ENCODE assay signal across 16 cellular contexts in the genomic region with DNA sequence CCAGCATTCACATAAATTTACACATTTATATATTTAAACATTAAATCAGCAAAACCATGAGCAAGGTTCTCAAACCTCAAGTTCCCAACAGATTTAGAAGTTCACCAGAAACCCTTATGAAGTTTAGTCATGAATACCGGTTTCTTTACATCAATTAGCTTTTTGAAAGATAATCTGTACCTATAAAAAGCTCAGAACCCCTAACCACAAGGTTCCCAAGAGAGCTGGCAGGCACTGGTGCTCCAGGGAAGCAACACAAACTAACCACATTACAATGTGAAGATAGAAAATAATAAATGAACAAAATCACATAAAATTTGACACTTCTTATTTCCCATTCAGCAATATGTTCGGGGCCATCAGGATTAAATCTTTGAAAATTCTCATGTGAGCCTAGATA.
DNase-seq lines count a peak whose midpoint lies in the region; ATAC-seq and TF ChIP-seq lines count a peak whose summit lies in the region.
"Had no signal": no experiment of that assay in that cellular context is flagged by ENCODE, and none has a peak within 500 bp of the region (broad histone marks: within the 10 kb centered on the region; RNA-seq: fewer than 3 reads in every experiment).

No MANE protein-coding gene starts in this region.

- peak; percentile 29 for DNase-seq in EL
- DNase-seq in SK-N-MC (ENCODE audit: low read depth, low spot score): peak; percentile 5
- DNase-seq in fibroblast of the aortic adventitia (ENCODE audit: low read depth): peak; percentile 48
- no peak for DNase-seq in NOMO-1 treated with dmso at 0.1 percent for 144 hours (lab: John Stamatoyannopoulos, UW; ENCODE audit: unreplicated experiment)
- DNase-seq in activated naive CD4-positive, alpha-beta T cell treated with anti-CD3 and anti-CD28 coated beads, Interleukin-2, amount 50 U/mL, for 16 hours: no peak
- no peak for DNase-seq in iPS-NIHi7 (ENCODE audit: extremely low spot score)
- DNase-seq: activated CD4-positive, alpha-beta T cell treated with anti-CD3 and anti-CD28 coated beads, Interleukin-2, amount 50 U/mL, for 1 hour; activated naive CD4-positive, alpha-beta T cell; H7; heart left ventricle; KG1; NCI-H1092 treated with DMSO at 0.1 percent for 48 hours; NCI-H526; stimulated activated CD4-positive, alpha-beta T cell treated with anti-CD3 and anti-CD28 coated beads, Interleukin-2, amount 100 ng/mL, for 48 hours had no signal

- peaks cover 32% of the 10 kb centered on the region for H3K4me1 ChIP-seq in skeletal muscle satellite cell (ENCODE audit: control insufficient read depth, insufficient read depth, low read length)

- ATAC-seq in GM21423 (IDR thresholded peaks at IDR 0.05; ENCODE audit: unreplicated experiment): no peak
- ATAC-seq: heart left ventricle had no signal

- H3K4me3 ChIP-seq in SK-N-MC (no peak overlapping the region), fibroblast of the aortic adventitia (ENCODE audit: low read depth, low read length) (no peak overlapping the region), skeletal muscle satellite cell (ENCODE audit: low read length) (no peak overlapping the region)
- H3K4me3 ChIP-seq: heart left ventricle had no signal

- no peaks in the 10 kb centered on the region for H3K9me3 ChIP-seq in SK-N-MC (ENCODE audit: low read depth, low read length)
- H3K9me3 ChIP-seq in skeletal muscle satellite cell (replicated peaks; ENCODE audit: low read length): no peaks in the 10 kb centered on the region
- H3K9me3 ChIP-seq: heart left ventricle had no signal

- H3K27me3 ChIP-seq in skeletal muscle satellite cell (ENCODE audit: control insufficient read depth, insufficient read depth, low read length): no peaks in the 10 kb centered on the region
- H3K27me3 ChIP-seq: heart left ventricle had no signal

- TF ChIP-seq CTCF in fibroblast of the aortic adventitia (IDR thresholded peaks at IDR 0.05; ENCODE audit: insufficient read depth, low read length): no peak

- H3K9ac ChIP-seq in SK-N-MC (ENCODE audit: insufficient read length) (no peak overlapping the region), skeletal muscle satellite cell (ENCODE audit: low read depth, low read length) (peak overlapping the region; percentile 81)

- H3K36me3 ChIP-seq in SK-N-MC (ENCODE audit: insufficient read depth, low read length): no peaks in the 10 kb centered on the region
- peaks cover 86% of the 10 kb centered on the region for H3K36me3 ChIP-seq in skeletal muscle satellite cell (ENCODE audit: insufficient read depth, low read length)

- peak overlapping the region; percentile 66 for H3K4me2 ChIP-seq in skeletal muscle satellite cell (ENCODE audit: low read length)

- no peak overlapping the region for H3K27ac ChIP-seq in SK-N-MC

Comparison
In these comparisons a context has a peak if more than half of its experiments do, and no peak if none do; other contexts are left out.
1. DNase-seq: peak in EL (single experiment), SK-N-MC (single experiment) and fibroblast of the aortic adventitia (single experiment); none in NOMO-1 treated with dmso at 0.1 percent for 144 hours (single experiment), activated naive CD4-positive, alpha-beta T cell treated with anti-CD3 and anti-CD28 coated beads, Interleukin-2, amount 50 U/mL, for 16 hours (single experiment) and iPS-NIHi7 (single experiment).